Comparison of ENCODE assay signal across 26 cellular contexts in genomic region chr14:33788116-33788515, GRCh38.
DNase-seq lines count a peak whose midpoint lies in the region; ATAC-seq and TF ChIP-seq lines count a peak whose summit lies in the region.
"Had no signal": no experiment of that assay in that cellular context is flagged by ENCODE, and none has a peak within 500 bp of the region (broad histone marks: within the 10 kb centered on the region; RNA-seq: fewer than 3 reads in every experiment).

No MANE protein-coding gene starts in this region.

- POLR2A ChIA-PET in activated CD8-positive, alpha-beta T cell treated with anti-CD3 and anti-CD28 coated beads, Interleukin-2, amount 10 ng/mL, durations not matched to agents 7 days and 5 days (lab: Charles Lee), result no interaction called here

- no peaks in the 10 kb centered on the region for H3K9me3 ChIP-seq in left ventricle myocardium inferior (replicated peaks)
- H3K9me3 ChIP-seq: A549, heart right ventricle, vagina had no signal

- H3K4me3 Mint-ChIP-seq in activated CD8-positive, alpha-beta T cell treated with anti-CD3 and anti-CD28 coated beads, Interleukin-2, amount 10 ng/mL, durations not matched to agents 7 days and 5 days, result no peak overlapping the region
- H3K4me3 Mint-ChIP-seq: activated CD4-positive, alpha-beta memory T cell treated with anti-CD3 and anti-CD28 coated beads, Interleukin-2, amount 10 ng/mL, durations not matched to agents 7 days and 5 days; CD4-positive, alpha-beta T cell; effector memory CD8-positive, alpha-beta T cell; T-helper 1 cell treated with Interleukin-12 subunit alpha and Interleukin-12 subunit beta and Interleukin-4 antibody, amounts not matched to agents 30 μg/mL and 1 μg/mL, for 36 hours had no signal

- DNase-seq in NCI-H345 (lab: John Stamatoyannopoulos, UW) (peak; percentile 11), NCI-H345 treated with DMSO at 0.1 percent for 48 hours (lab: John Stamatoyannopoulos, UW; ENCODE audit: unreplicated experiment) (no peak), NCI-H69 (lab: John Stamatoyannopoulos, UW) (peak; percentile 65), iPS-NIHi11 (ENCODE audit: low spot score) (peak; percentile 31), NCI-H446 treated with DMSO at 0.1 percent for 48 hours (lab: John Stamatoyannopoulos, UW) (no peak), left ventricle myocardium inferior (no peak), NCI-H774 (lab: John Stamatoyannopoulos, UW) (no peak)
- no peak for DNase-seq in activated CD8-positive, alpha-beta T cell treated with anti-CD3 and anti-CD28 coated beads, Interleukin-2, amount 10 ng/mL, durations not matched to agents 7 days and 5 days
- DNase-seq: activated CD4-positive, alpha-beta memory T cell treated with anti-CD3 and anti-CD28 coated beads, Interleukin-2, amount 10 ng/mL, durations not matched to agents 7 days and 5 days; activated CD4-positive, CD25-positive, alpha-beta regulatory T cell treated with anti-CD3 and anti-CD28 coated beads, Interleukin-2, amount 50 U/mL, for 72 hours; AML-193; CD4-positive, alpha-beta T cell; cortex of kidney; effector memory CD8-positive, alpha-beta T cell; foreskin fibroblast; heart right ventricle; NCI-H1048; NCI-H2171; OCI-M1; stimulated activated naive CD4-positive, alpha-beta T cell treated with Interleukin-2 at 50 U/mL for 16 hours had no signal

- peaks cover 9% of the 10 kb centered on the region for H3K4me1 ChIP-seq in left ventricle myocardium inferior

- no peak for ATAC-seq in activated CD8-positive, alpha-beta T cell treated with anti-CD3 and anti-CD28 coated beads, Interleukin-2, amount 10 ng/mL, durations not matched to agents 7 days and 5 days
- ATAC-seq: A549; activated naive CD4-positive, alpha-beta T cell treated with anti-CD3 and anti-CD28 coated beads, Interleukin-2, amount 50 U/mL, for 72 hours; effector memory CD8-positive, alpha-beta T cell; heart right ventricle had no signal

- H3K36me3 Mint-ChIP-seq in activated CD8-positive, alpha-beta T cell treated with anti-CD3 and anti-CD28 coated beads, Interleukin-2, amount 10 ng/mL, durations not matched to agents 7 days and 5 days (ENCODE audit: low read depth), result no peaks in the 10 kb centered on the region
- H3K36me3 Mint-ChIP-seq: activated naive CD4-positive, alpha-beta T cell treated with anti-CD3 and anti-CD28 coated beads, Interleukin-2, amount 50 U/mL, for 72 hours had no signal

- no peak overlapping the region for H3K4me3 ChIP-seq in left ventricle myocardium inferior
- H3K4me3 ChIP-seq: A549, cardiac muscle cell, heart right ventricle, SK-N-MC, vagina had no signal

- no peaks in the 10 kb centered on the region for H3K9me3 Mint-ChIP-seq in activated CD8-positive, alpha-beta T cell treated with anti-CD3 and anti-CD28 coated beads, Interleukin-2, amount 10 ng/mL, durations not matched to agents 7 days and 5 days (ENCODE audit: insufficient read depth)
- H3K9me3 Mint-ChIP-seq: activated CD4-positive, alpha-beta memory T cell treated with anti-CD3 and anti-CD28 coated beads, Interleukin-2, amount 10 ng/mL, durations not matched to agents 7 days and 5 days; activated naive CD4-positive, alpha-beta T cell treated with anti-CD3 and anti-CD28 coated beads, Interleukin-2, amount 50 U/mL, for 72 hours; CD4-positive, alpha-beta T cell; effector memory CD8-positive, alpha-beta T cell; T-helper 1 cell treated with Interleukin-12 subunit alpha and Interleukin-12 subunit beta and Interleukin-4 antibody, amounts not matched to agents 30 μg/mL and 1 μg/mL, for 36 hours had no signal

- no peaks in the 10 kb centered on the region for H3K36me3 ChIP-seq in left ventricle myocardium inferior
- H3K36me3 ChIP-seq: cardiac muscle cell, heart right ventricle, vagina had no signal

- peaks cover 6% of the 10 kb centered on the region for H3K27me3 Mint-ChIP-seq in activated CD8-positive, alpha-beta T cell treated with anti-CD3 and anti-CD28 coated beads, Interleukin-2, amount 10 ng/mL, durations not matched to agents 7 days and 5 days (ENCODE audit: low read depth)

- intact Hi-C loops in left ventricle myocardium inferior (cut with micrococcal nuclease), result no loop called here

- no peaks in the 10 kb centered on the region for H3K27me3 ChIP-seq in left ventricle myocardium inferior (ENCODE audit: low read depth)
- H3K27me3 ChIP-seq: vagina had no signal

- no peak overlapping the region for H3K27ac Mint-ChIP-seq in activated CD8-positive, alpha-beta T cell treated with anti-CD3 and anti-CD28 coated beads, Interleukin-2, amount 10 ng/mL, durations not matched to agents 7 days and 5 days
- H3K27ac Mint-ChIP-seq: activated CD4-positive, alpha-beta memory T cell treated with anti-CD3 and anti-CD28 coated beads, Interleukin-2, amount 10 ng/mL, durations not matched to agents 7 days and 5 days; activated naive CD4-positive, alpha-beta T cell treated with anti-CD3 and anti-CD28 coated beads, Interleukin-2, amount 50 U/mL, for 72 hours; CD4-positive, alpha-beta T cell; effector memory CD8-positive, alpha-beta T cell; T-helper 1 cell treated with Interleukin-12 subunit alpha and Interleukin-12 subunit beta and Interleukin-4 antibody, amounts not matched to agents 30 μg/mL and 1 μg/mL, for 36 hours had no signal

- CTCF ChIA-PET in activated CD8-positive, alpha-beta T cell treated with anti-CD3 and anti-CD28 coated beads, Interleukin-2, amount 10 ng/mL, durations not matched to agents 7 days and 5 days (lab: Charles Lee), result no interaction called here

- H3K4me1 Mint-ChIP-seq in activated CD8-positive, alpha-beta T cell treated with anti-CD3 and anti-CD28 coated beads, Interleukin-2, amount 10 ng/mL, durations not matched to agents 7 days and 5 days (ENCODE audit: low read depth), result peaks cover 15% of the 10 kb centered on the region

- no peak overlapping the region for H3K27ac ChIP-seq in left ventricle myocardium inferior (replicated peaks)
- H3K27ac ChIP-seq: A549, cardiac muscle cell, heart right ventricle, SK-N-MC, vagina had no signal

- TF ChIP-seq CTCF in left ventricle myocardium inferior (IDR thresholded peaks at IDR 0.05; ENCODE audit: borderline replicate concordance), result no peak

Comparison
In these comparisons a context has a peak if more than half of its experiments do, and no peak if none do; other contexts are left out.
1. DNase-seq: peak in NCI-H345 (single experiment), NCI-H69 (single experiment) and iPS-NIHi11 (single experiment); none in NCI-H345 treated with DMSO at 0.1 percent for 48 hours (single experiment), NCI-H446 treated with DMSO at 0.1 percent for 48 hours (single experiment), activated CD8-positive, alpha-beta T cell treated with anti-CD3 and anti-CD28 coated beads, Interleukin-2, amount 10 ng/mL, durations not matched to agents 7 days and 5 days (single experiment), left ventricle myocardium inferior (single experiment) and NCI-H774 (single experiment).